Comparison of ENCODE assay signal across 9 cellular contexts in genomic region chr12:53624453-53624852, GRCh38. TPM values are rescaled to one million over a fixed set of nuclear protein-coding genes. Genes with fewer than 3 reads are reported as not detected.
DNase-seq lines count a peak whose midpoint lies in the region; ATAC-seq and TF ChIP-seq lines count a peak whose summit lies in the region.
"Had no signal": no experiment of that assay in that cellular context is flagged by ENCODE, and none has a peak within 500 bp of the region (broad histone marks: within the 10 kb centered on the region; RNA-seq: fewer than 3 reads in every experiment).

No MANE protein-coding gene starts in this region.

- H3K4me3 Mint-ChIP-seq in naive thymus-derived CD8-positive, alpha-beta T cell, result peak overlapping the region; percentile 94 to 100 (median 98)

- no peaks in the 10 kb centered on the region for H3K36me3 ChIP-seq in KOPT-K1 (ENCODE audit: insufficient read depth, low read length)

- POLR2A ChIA-PET in AG04450 (lab: Yijun Ruan, JAX), result interaction anchor here (0.6 to 1.9 kb wide), 4 partner anchors 11 to 51 kb away, joined by 6 to 13 read pairs (median 6); partner anchors contain the start of gene ATP5MC2
- POLR2A ChIA-PET in naive thymus-derived CD8-positive, alpha-beta T cell (lab: Charles Lee), result interaction anchor here (1.1 kb wide), 1 partner anchor 50 kb away, joined by 3 read pairs; no protein-coding TSS in a partner anchor

- H3K36me3 Mint-ChIP-seq in naive thymus-derived CD8-positive, alpha-beta T cell, result peaks cover 0 to 8% (median 2%) of the 10 kb centered on the region in 3 donors

- peaks cover 24 to 67% (median 49%) of the 10 kb centered on the region in 4 donors for H3K4me1 Mint-ChIP-seq in naive thymus-derived CD8-positive, alpha-beta T cell

- peak overlapping the region in 9 of 10 donors; percentile 60 to 99 (median 96) for H3K27ac Mint-ChIP-seq in naive thymus-derived CD8-positive, alpha-beta T cell

- DNase-seq in AG04450 (ENCODE audit: low read depth, low spot score) (peak; percentile 26), choroid plexus epithelial cell (ENCODE audit: low read depth) (peak; percentile 61), NCI-H748 (lab: John Stamatoyannopoulos, UW; ENCODE audit: unreplicated experiment) (no peak)
- no peak for DNase-seq in naive thymus-derived CD8-positive, alpha-beta T cell
- DNase-seq in activated CD8-positive, alpha-beta memory T cell treated with anti-CD3 and anti-CD28 coated beads for 24 hours, result no peak
- DNase-seq: NCI-H2171 had no signal

- H3K4me3 ChIP-seq in AG04450 (ENCODE audit: low read depth, low read length), result peak overlapping the region; percentile 84
- H3K4me3 ChIP-seq in choroid plexus epithelial cell (ENCODE audit: low read depth, low read length), result peak overlapping the region; percentile 83

- H3K9me3 Mint-ChIP-seq in naive thymus-derived CD8-positive, alpha-beta T cell, result no peaks in the 10 kb centered on the region

- no peaks in the 10 kb centered on the region for H3K27me3 ChIP-seq in AG04450 (ENCODE audit: control insufficient read depth, insufficient read depth, low read length)

- no peak overlapping the region for H3K27ac ChIP-seq in AG04450 (ENCODE audit: low read depth, low read length)
- peak overlapping the region; percentile 20 for H3K27ac ChIP-seq in KOPT-K1 (ENCODE audit: low read depth, low read length, poor library complexity, severe bottlenecking)

- no peaks in the 10 kb centered on the region for H3K9me3 ChIP-seq in AG04450 (ENCODE audit: control insufficient read depth, insufficient read depth, low read length)
- no peaks in the 10 kb centered on the region for H3K9me3 ChIP-seq in KOPT-K1 (ENCODE audit: insufficient read depth, low read length, poor library complexity, severe bottlenecking)

- TF ChIP-seq CTCF in AG04450 (IDR thresholded peaks at IDR 0.05; ENCODE audit: low read depth, low read length) (no peak), choroid plexus epithelial cell (conservative IDR thresholded peaks at IDR 0.05; ENCODE audit: low read depth, low read length) (no peak)

- no peak for ATAC-seq in naive thymus-derived CD8-positive, alpha-beta T cell
- ATAC-seq in GM21360 (IDR thresholded peaks at IDR 0.05; ENCODE audit: unreplicated experiment) (no peak), HG03460 (IDR thresholded peaks at IDR 0.05; ENCODE audit: unreplicated experiment) (no peak)

- H3K27me3 Mint-ChIP-seq in naive thymus-derived CD8-positive, alpha-beta T cell, result no peaks in the 10 kb centered on the region

- CTCF ChIA-PET in AG04450 (lab: Charles Lee), result interaction anchor here (0.8 to 4.7 kb wide), 3 partner anchors 13 to 81 kb away, joined by 3 to 25 read pairs (median 9); partner anchors contain the start of gene ATP5MC2

RNA-seq across cellular contexts. Expression of gene ATF7, which starts 1.7 kb away (rescaled TPM):
- 21.7 and 27.1 TPM in 2 replicates for polyA plus RNA-seq in AG04450 (2011; rRNA removed)
- polyA minus RNA-seq in AG04450 (2011; rRNA and poly(A)+ RNA removed), result 29.1 and 46.6 TPM in 2 replicates
- 10 to 100 TPM; 25.8 to 30.4 TPM for total RNA-seq in naive thymus-derived CD8-positive, alpha-beta T cell
- polyA plus RNA-seq in naive thymus-derived CD8-positive, alpha-beta T cell, result 10 to 100 TPM; 13.0 to 19.2 (median 13.7) TPM

RNA-seq across cellular contexts. Expression of gene ATP5MC2, which starts 51.4 kb away (rescaled TPM):
- polyA plus RNA-seq in AG04450 (2011; rRNA removed), result 261 and 433 TPM in 2 replicates
- polyA minus RNA-seq in AG04450 (2011; rRNA and poly(A)+ RNA removed), result 761 and 1,133 TPM in 2 replicates
- 100 to 1,000 TPM; 235 to 250 TPM for total RNA-seq in naive thymus-derived CD8-positive, alpha-beta T cell
- polyA plus RNA-seq in naive thymus-derived CD8-positive, alpha-beta T cell, result 100 to 1,000 TPM; 519 to 658 (median 605) TPM

Comparison
In these comparisons a context has a peak if more than half of its experiments do, and no peak if none do; other contexts are left out.
1. DNase-seq: peak in AG04450 (single experiment) and choroid plexus epithelial cell (single experiment); none in naive thymus-derived CD8-positive, alpha-beta T cell (0 of 10), NCI-H748 (single experiment) and activated CD8-positive, alpha-beta memory T cell treated with anti-CD3 and anti-CD28 coated beads for 24 hours (single experiment).